In genomic region chrX:16039363-16039762, GRCh38 we compare ENCODE assay signal across 27 cellular contexts.
DNase-seq lines count a peak whose midpoint lies in the region; ATAC-seq and TF ChIP-seq lines count a peak whose summit lies in the region.
"Had no signal": no experiment of that assay in that cellular context is flagged by ENCODE, and none has a peak within 500 bp of the region (broad histone marks: within the 10 kb centered on the region; RNA-seq: fewer than 3 reads in every experiment).

No MANE protein-coding gene starts in this region.

- peak overlapping the region; percentile 47 for H2AFZ ChIP-seq in neural progenitor cell (replicated peaks)

- ATAC-seq in activated T-cell treated with anti-CD3 and anti-CD28 coated beads, Interleukin-2, amount 50 U/mL, for 72 hours (replicated peaks in 1 of 2): peak; percentile 81 to 88
- ATAC-seq in activated T-cell treated with anti-CD3 and anti-CD28 coated beads, Interleukin-2, amount 50 U/mL, for 4 hours: no peak
- ATAC-seq in GM19351 (IDR thresholded peaks at IDR 0.05; ENCODE audit: unreplicated experiment) (peak; percentile 76), HG02852 (IDR thresholded peaks at IDR 0.05; ENCODE audit: unreplicated experiment) (peak; percentile 32), HG03039 (IDR thresholded peaks at IDR 0.05; ENCODE audit: unreplicated experiment) (no peak)
- ATAC-seq: activated CD4-positive, CD25-positive, alpha-beta regulatory T cell treated with anti-CD3 and anti-CD28 coated beads, Interleukin-2, amount 50 U/mL, for 24 hours; activated CD8-positive, alpha-beta T cell treated with anti-CD3 and anti-CD28 coated beads, Interleukin-2, amount 10 ng/mL, durations not matched to agents 7 days and 5 days; psoas muscle had no signal

- H3F3A ChIP-seq in neural progenitor cell (ENCODE audit: low read depth): no peaks in the 10 kb centered on the region

- H3K79me2 ChIP-seq in neural progenitor cell (ENCODE audit: low read depth): no peaks in the 10 kb centered on the region

- H3K4me3 Mint-ChIP-seq in activated T-cell treated with anti-CD3 and anti-CD28 coated beads, Interleukin-2, amount 50 U/mL, for 72 hours: peak overlapping the region in 1 of 2 donors; percentile 17
- no peak overlapping the region for H3K4me3 Mint-ChIP-seq in activated T-cell treated with anti-CD3 and anti-CD28 coated beads, Interleukin-2, amount 50 U/mL, for 4 hours
- no peak overlapping the region for H3K4me3 Mint-ChIP-seq in neural progenitor cell
- H3K4me3 Mint-ChIP-seq: activated CD8-positive, alpha-beta T cell treated with anti-CD3 and anti-CD28 coated beads, Interleukin-2, amount 10 ng/mL, durations not matched to agents 7 days and 5 days; brain; CD4-positive, alpha-beta memory T cell; H9 had no signal

- peaks cover 0 to 2% of the 10 kb centered on the region in 2 donors for H3K9me3 Mint-ChIP-seq in activated T-cell treated with anti-CD3 and anti-CD28 coated beads, Interleukin-2, amount 50 U/mL, for 72 hours
- no peaks in the 10 kb centered on the region for H3K9me3 Mint-ChIP-seq in activated T-cell treated with anti-CD3 and anti-CD28 coated beads, Interleukin-2, amount 50 U/mL, for 4 hours
- H3K9me3 Mint-ChIP-seq in neural progenitor cell: no peaks in the 10 kb centered on the region

- CTCF ChIA-PET in HEK293T (lab: Yijun Ruan, JAX): no interaction called here

- peak overlapping the region; percentile 10 for H3K27ac Mint-ChIP-seq in activated T-cell treated with anti-CD3 and anti-CD28 coated beads, Interleukin-2, amount 50 U/mL, for 72 hours
- H3K27ac Mint-ChIP-seq in neural progenitor cell: no peak overlapping the region
- H3K27ac Mint-ChIP-seq: activated CD8-positive, alpha-beta T cell treated with anti-CD3 and anti-CD28 coated beads, Interleukin-2, amount 10 ng/mL, durations not matched to agents 7 days and 5 days; brain; CD4-positive, alpha-beta memory T cell; H9 had no signal

- no peak overlapping the region for H3K4me3 ChIP-seq in neural progenitor cell
- H3K4me3 ChIP-seq: adrenal gland, lung, Peyer's patch, psoas muscle, upper lobe of left lung had no signal

- no peaks in the 10 kb centered on the region for H3K27me3 ChIP-seq in neural progenitor cell
- H3K27me3 ChIP-seq: neutrophil, Peyer's patch, upper lobe of left lung had no signal

- no peak overlapping the region for H3K4me2 ChIP-seq in neural progenitor cell

- H3K27ac ChIP-seq in neural progenitor cell: no peak overlapping the region
- H3K27ac ChIP-seq: adrenal gland, neutrophil, Peyer's patch, psoas muscle, upper lobe of left lung had no signal

- H3K36me3 ChIP-seq in neural progenitor cell: no peaks in the 10 kb centered on the region
- H3K36me3 ChIP-seq: adrenal gland, neutrophil, Peyer's patch, upper lobe of left lung had no signal

- H3K9me3 ChIP-seq in neural progenitor cell (ENCODE audit: low read depth): no peaks in the 10 kb centered on the region
- H3K9me3 ChIP-seq: adrenal gland, neutrophil, Peyer's patch, psoas muscle, upper lobe of left lung had no signal

- H3K36me3 Mint-ChIP-seq in activated T-cell treated with anti-CD3 and anti-CD28 coated beads, Interleukin-2, amount 50 U/mL, for 72 hours (ENCODE audit: insufficient read depth in 2 of 2): no peaks in the 10 kb centered on the region
- H3K36me3 Mint-ChIP-seq in activated T-cell treated with anti-CD3 and anti-CD28 coated beads, Interleukin-2, amount 50 U/mL, for 4 hours (ENCODE audit: insufficient read depth): no peaks in the 10 kb centered on the region
- no peaks in the 10 kb centered on the region for H3K36me3 Mint-ChIP-seq in neural progenitor cell
- H3K36me3 Mint-ChIP-seq: brain; CD4-positive, alpha-beta memory T cell had no signal

- H3K27me3 Mint-ChIP-seq in activated T-cell treated with anti-CD3 and anti-CD28 coated beads, Interleukin-2, amount 50 U/mL, for 72 hours (ENCODE audit: low read depth): peaks cover 33% of the 10 kb centered on the region
- H3K27me3 Mint-ChIP-seq in activated T-cell treated with anti-CD3 and anti-CD28 coated beads, Interleukin-2, amount 50 U/mL, for 4 hours (ENCODE audit: low read depth): no peaks in the 10 kb centered on the region
- no peaks in the 10 kb centered on the region for H3K27me3 Mint-ChIP-seq in neural progenitor cell (ENCODE audit: insufficient read depth, low read depth)

- H3K4me1 Mint-ChIP-seq in activated T-cell treated with anti-CD3 and anti-CD28 coated beads, Interleukin-2, amount 50 U/mL, for 72 hours (ENCODE audit: low read depth): peaks cover 7% of the 10 kb centered on the region
- peaks cover 5% of the 10 kb centered on the region for H3K4me1 Mint-ChIP-seq in activated T-cell treated with anti-CD3 and anti-CD28 coated beads, Interleukin-2, amount 50 U/mL, for 4 hours (ENCODE audit: low read depth)
- H3K4me1 Mint-ChIP-seq in neural progenitor cell: no peaks in the 10 kb centered on the region
- H3K4me1 Mint-ChIP-seq: brain; CD4-positive, alpha-beta memory T cell had no signal

- TF ChIP-seq CTCF in neural progenitor cell (IDR thresholded peaks at IDR 0.05): no peak

- POLR2A ChIA-PET in HEK293T (lab: Yijun Ruan, JAX): no interaction called here

- peaks cover 14% of the 10 kb centered on the region for H3K4me1 ChIP-seq in neural progenitor cell
- H3K4me1 ChIP-seq: adrenal gland, Peyer's patch, psoas muscle, upper lobe of left lung had no signal

- no peak for DNase-seq in activated T-cell treated with anti-CD3 and anti-CD28 coated beads, Interleukin-2, amount 50 U/mL, for 72 hours
- DNase-seq in activated T-cell treated with anti-CD3 and anti-CD28 coated beads, Interleukin-2, amount 50 U/mL, for 4 hours: no peak
- DNase-seq in neural progenitor cell (ENCODE audit: low spot score) (no peak), HEK293T (ENCODE audit: extremely low spot score) (no peak), NCI-H2171 (lab: John Stamatoyannopoulos, UW) (no peak)
- DNase-seq: 8988T; activated CD8-positive, alpha-beta T cell treated with anti-CD3 and anti-CD28 coated beads, Interleukin-2, amount 10 ng/mL, durations not matched to agents 7 days and 5 days; activated gamma-delta T cell; activated T-cell treated with anti-CD3 and anti-CD28 coated beads for 4 hours; adrenal gland; CD4-positive, alpha-beta memory T cell; effector CD4-positive, alpha-beta T cell; H9; kidney glomerular epithelial cell; NCI-H1436 treated with DMSO at 0.1 percent for 48 hours; NCI-H510A; Peyer's patch; psoas muscle; SIG-M5; upper lobe of left lung had no signal

- H3K9ac ChIP-seq in neural progenitor cell: no peak overlapping the region

- no peaks in the 10 kb centered on the region for H4K20me1 ChIP-seq in neural progenitor cell (ENCODE audit: low read depth)

TF ChIP-seq in HEK293T, 16 proteins besides CTCF, POLR2A, EP300 and RAD21:
- TF ChIP-seq NFRKB (IDR thresholded peaks at IDR 0.05): no peak
- TF ChIP-seq FOXK2 (IDR thresholded peaks at IDR 0.05): no peak
- no peak for TF ChIP-seq BHLHE40 (IDR thresholded peaks at IDR 0.05; ENCODE audit: borderline replicate concordance)
- TF ChIP-seq FOXM1 (IDR thresholded peaks at IDR 0.05; ENCODE audit: borderline replicate concordance): no peak
- TF ChIP-seq L3MBTL2 (conservative IDR thresholded peaks at IDR 0.05): no peak
- no peak for TF ChIP-seq TARDBP (IDR thresholded peaks at IDR 0.05)
- TF ChIP-seq ARNT (IDR thresholded peaks at IDR 0.05): no peak
- TF ChIP-seq LEF1 (IDR thresholded peaks at IDR 0.05; ENCODE audit: borderline replicate concordance): no peak
- no peak for TF ChIP-seq PKNOX1 (IDR thresholded peaks at IDR 0.05)
- TF ChIP-seq ZNF384 (IDR thresholded peaks at IDR 0.05): no peak
- no peak for TF ChIP-seq SP1 (IDR thresholded peaks at IDR 0.05)
- TF ChIP-seq CTBP1 (IDR thresholded peaks at IDR 0.05; ENCODE audit: borderline replicate concordance): no peak
- TF ChIP-seq FOXA1 (IDR thresholded peaks at IDR 0.05): no peak

Comparison
In these comparisons a context has a peak if more than half of its experiments do, and no peak if none do; other contexts are left out.
1. ATAC-seq: peak in activated T-cell treated with anti-CD3 and anti-CD28 coated beads, Interleukin-2, amount 50 U/mL, for 72 hours (2 of 2), GM19351 (single experiment) and HG02852 (single experiment); none in activated T-cell treated with anti-CD3 and anti-CD28 coated beads, Interleukin-2, amount 50 U/mL, for 4 hours (0 of 2) and HG03039 (single experiment).